14 cellular contexts compared by ENCODE assay signal in the genomic region with DNA sequence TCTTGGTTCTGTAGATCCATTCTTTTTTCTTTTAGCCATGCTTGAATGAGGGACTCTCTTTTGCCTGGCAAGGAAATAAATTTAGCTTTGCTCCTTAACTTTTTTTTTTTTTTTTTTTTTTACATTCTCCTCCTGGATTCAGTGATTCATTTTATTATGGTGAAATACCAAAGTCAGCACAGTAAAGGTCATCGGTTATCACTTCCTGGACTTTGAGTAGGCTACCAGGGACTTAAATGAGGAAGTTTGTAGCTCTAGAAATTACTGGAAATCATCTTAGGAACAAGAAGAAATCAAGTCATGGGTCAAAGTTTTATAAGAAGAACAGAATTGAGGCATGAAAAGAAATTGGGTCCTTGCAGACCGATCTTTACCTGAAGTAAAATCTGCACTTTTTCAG.
DNase-seq lines count a peak whose midpoint lies in the region; ATAC-seq and TF ChIP-seq lines count a peak whose summit lies in the region.
"Had no signal": no experiment of that assay in that cellular context is flagged by ENCODE, and none has a peak within 500 bp of the region (broad histone marks: within the 10 kb centered on the region; RNA-seq: fewer than 3 reads in every experiment).

No MANE protein-coding gene starts in this region.

- no peaks in the 10 kb centered on the region for H3K36me3 ChIP-seq in Panc1 (ENCODE audit: control insufficient read depth, insufficient read depth, low read length)
- H3K36me3 ChIP-seq: BE2C, ovary had no signal

- CTCF ChIA-PET in Panc1 (lab: Charles Lee): no interaction called here

- no peak for ATAC-seq in Panc1
- ATAC-seq: stimulated activated naive B cell treated with anti-CD40 and anti-IgM and Interleukin-4, amounts not matched to agents 10 μg/mL and 1 μg/mL and 100 μg/mL, for 72 hours; T-helper 17 cell had no signal

- H3K4me3 ChIP-seq in Panc1 (ENCODE audit: low read depth in 2 of 2, low read length in 2 of 2): no peak overlapping the region
- H3K4me3 ChIP-seq: ovary had no signal

- POLR2A ChIA-PET in Panc1 (lab: Charles Lee): no interaction called here

- DNase-seq in COLO829 (ENCODE audit: low spot score): peak; percentile 17
- no peak for DNase-seq in Panc1 (ENCODE audit: low read depth, low spot score)
- DNase-seq in epithelial cell of prostate (ENCODE audit: low read depth, low spot score): no peak
- peak; percentile 34 for DNase-seq in medulla oblongata (ENCODE audit: extremely low spot score)
- no peak for DNase-seq in activated T-cell treated with anti-CD3 and anti-CD28 coated beads for 4 hours
- DNase-seq in NCI-H1105 (lab: John Stamatoyannopoulos, UW): no peak
- no peak for DNase-seq in NCI-H1417 treated with DMSO at 0.1 percent for 48 hours (lab: John Stamatoyannopoulos, UW)
- no peak for DNase-seq in NCI-H1092 (lab: John Stamatoyannopoulos, UW)
- DNase-seq: activated CD8-positive, alpha-beta memory T cell treated with anti-CD3 and anti-CD28 coated beads for 24 hours; BE2C; ovary; stimulated activated naive B cell treated with anti-CD40 and anti-IgM and Interleukin-4, amounts not matched to agents 10 μg/mL and 1 μg/mL and 100 μg/mL, for 72 hours; T-helper 17 cell had no signal

- peak overlapping the region; percentile 80 for H3K27ac ChIP-seq in Panc1 (ENCODE audit: low read length)
- peak overlapping the region; percentile 32 for H3K27ac ChIP-seq in epithelial cell of prostate
- H3K27ac ChIP-seq: KMS-11, ovary had no signal

- BruUV-seq in Panc1 (replicated peaks; lab: Mats Ljungman, UMichigan): no TSS peak

- TF ChIP-seq CTCF in Panc1 (IDR thresholded peaks at IDR 0.05): no peak

- H3K27me3 ChIP-seq in Panc1 (ENCODE audit: control insufficient read depth, insufficient read depth, low read length): no peaks in the 10 kb centered on the region
- H3K27me3 ChIP-seq: BE2C, ovary had no signal

- intact Hi-C loops in Panc1 (cut with micrococcal nuclease; ENCODE audit: unreplicated experiment): no loop called here

- in situ Hi-C loops in Panc1 (cut with HindIII; ENCODE audit: low pct_unique_long_range_greater_than_20kb, low sequenced_read_pairs): no loop called here

- H3K4me1 ChIP-seq in Panc1 (ENCODE audit: control insufficient read depth, insufficient read depth, low read length): peaks cover 15% of the 10 kb centered on the region; the same call in 1 of the 2 replicates
- H3K4me1 ChIP-seq: BE2C had no signal

- H3K9me3 ChIP-seq in Panc1 (ENCODE audit: control insufficient read depth, insufficient read depth, low read depth, low read length): no peaks in the 10 kb centered on the region
- H3K9me3 ChIP-seq: BE2C, ovary had no signal

Comparison
In these comparisons a context has a peak if more than half of its experiments do, and no peak if none do; other contexts are left out.
1. DNase-seq: peak in COLO829 (single experiment) and medulla oblongata (single experiment); none in Panc1 (single experiment), epithelial cell of prostate (single experiment), activated T-cell treated with anti-CD3 and anti-CD28 coated beads for 4 hours (single experiment), NCI-H1105 (single experiment), NCI-H1417 treated with DMSO at 0.1 percent for 48 hours (single experiment) and NCI-H1092 (single experiment).